ENCODE assay signal across 16 cellular contexts in the genomic region with DNA sequence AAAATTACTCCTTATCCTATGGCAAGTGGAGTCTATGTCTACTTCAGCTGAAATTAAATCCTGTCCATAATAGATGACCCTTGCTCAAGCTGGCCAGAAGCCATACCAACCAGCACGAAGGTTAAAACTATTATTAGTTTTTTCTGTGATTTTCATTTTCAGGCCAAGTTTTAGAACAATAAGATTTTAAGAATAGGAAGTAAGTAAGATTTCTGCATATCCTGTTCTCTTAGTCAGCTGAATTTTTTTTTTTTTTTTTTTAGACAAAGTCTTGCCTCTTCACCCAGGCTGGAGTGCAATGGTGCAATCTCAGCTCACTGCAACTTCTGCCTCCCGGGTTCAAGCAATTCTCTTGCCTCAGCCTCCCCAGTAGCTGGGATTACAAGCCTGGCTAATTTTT. TPM values are rescaled to one million over a fixed set of nuclear protein-coding genes. Genes with fewer than 3 reads are reported as not detected.
DNase-seq lines count a peak whose midpoint lies in the region; ATAC-seq and TF ChIP-seq lines count a peak whose summit lies in the region.
"Had no signal": no experiment of that assay in that cellular context is flagged by ENCODE, and none has a peak within 500 bp of the region (broad histone marks: within the 10 kb centered on the region; RNA-seq: fewer than 3 reads in every experiment).

No MANE protein-coding gene starts in this region.

- 39% methylated on average over 2 of the region's 2 CpGs for WGBS in right lobe of liver (ENCODE audit: insufficient coverage, low coverage, low lambda C conversion rate, missing lambda C conversion rate)

- TF ChIP-seq POLR2A in right lobe of liver (IDR thresholded peaks at IDR 0.05) = no peak

- no peaks in the 10 kb centered on the region for H3K27me3 ChIP-seq in right lobe of liver
- H3K27me3 ChIP-seq in upper lobe of right lung = peaks cover 5% of the 10 kb centered on the region

- no peaks in the 10 kb centered on the region for H3K9me3 ChIP-seq in right lobe of liver
- H3K9me3 ChIP-seq in upper lobe of right lung = no peaks in the 10 kb centered on the region

- no peak overlapping the region for H3K4me3 ChIP-seq in fibroblast of pulmonary artery (replicated peaks; ENCODE audit: low read depth, low read length)
- no peak overlapping the region for H3K4me3 ChIP-seq in right lobe of liver
- H3K4me3 ChIP-seq in upper lobe of right lung = no peak overlapping the region

- no peak for TF ChIP-seq CTCF in fibroblast of pulmonary artery (IDR thresholded peaks at IDR 0.05; ENCODE audit: low read length, missing control alignments)
- no peak for TF ChIP-seq CTCF in right lobe of liver (IDR thresholded peaks at IDR 0.05)
- no peak for TF ChIP-seq CTCF in upper lobe of right lung (IDR thresholded peaks at IDR 0.05)

- ATAC-seq in Right ventricle myocardium superior (ENCODE audit: poor library complexity) (peak; percentile 63), Right ventricle myocardium inferior (no peak), right lobe of liver (peak; percentile 69 to 77 (median 72)), upper lobe of right lung (peak; percentile 46), GM18870 (IDR thresholded peaks at IDR 0.05; ENCODE audit: unreplicated experiment) (no peak), GM19395 (IDR thresholded peaks at IDR 0.05; ENCODE audit: unreplicated experiment) (no peak)
- ATAC-seq: T-helper 17 cell had no signal

- H3K27ac ChIP-seq in right lobe of liver (no peak overlapping the region), upper lobe of right lung (peak overlapping the region; percentile 31)
- H3K27ac ChIP-seq: VCaP had no signal

- DNase-seq in Right ventricle myocardium superior = no peak
- no peak for DNase-seq in Right ventricle myocardium inferior (ENCODE audit: missing footprints)
- DNase-seq in fibroblast of pulmonary artery (ENCODE audit: low read depth) = peak; percentile 88
- peak in 2 of 3 donors; percentile 22 to 51 for DNase-seq in right lobe of liver
- DNase-seq in upper lobe of right lung = no peak
- DNase-seq in iPS-NIHi7 (ENCODE audit: extremely low spot score) = no peak
- DNase-seq: activated gamma-delta T cell, caudate nucleus, NCI-H187, NCI-H2227 treated with DMSO at 0.1 percent for 48 hours, NCI-H774, substantia nigra, T-helper 17 cell had no signal

- H3K4me1 ChIP-seq in right lobe of liver (peaks cover 0 to 7% (median 0%) of the 10 kb centered on the region in 4 donors), upper lobe of right lung (peaks cover 5% of the 10 kb centered on the region)

- H3K36me3 ChIP-seq in right lobe of liver (no peaks in the 10 kb centered on the region), upper lobe of right lung (no peaks in the 10 kb centered on the region)

- intact Hi-C loops in Right ventricle myocardium superior (cut with DNase I) = no loop called here
- intact Hi-C loops in Right ventricle myocardium inferior (cut with DNase I) = no loop called here
- intact Hi-C loops in right lobe of liver (cut with DNase I) = no loop called here
- intact Hi-C loops in upper lobe of right lung (cut with DNase I) = no loop called here

RNA-seq across cellular contexts. Expression of gene RBP7, which starts 6.1 kb away (rescaled TPM):
- total RNA-seq in Right ventricle myocardium superior = 30.2 TPM
- total RNA-seq in Right ventricle myocardium inferior = 39.3 TPM
- 1 to 10 TPM; 1.7 to 5.1 (median 3.0) TPM for total RNA-seq in right lobe of liver
- 8.7 TPM for total RNA-seq in upper lobe of right lung

RNA-seq across cellular contexts. Expression of gene UBE4B, which starts 41.8 kb away (rescaled TPM):
- 74.3 TPM for total RNA-seq in Right ventricle myocardium superior
- 66.4 TPM for total RNA-seq in Right ventricle myocardium inferior
- total RNA-seq in right lobe of liver = 10 to 100 TPM; 11.4 to 27.9 (median 22.6) TPM
- total RNA-seq in upper lobe of right lung = 36.2 TPM

RNA-seq across cellular contexts. Expression of gene NMNAT1, which starts 47.7 kb away (rescaled TPM):
- 22.9 TPM for total RNA-seq in Right ventricle myocardium superior
- 19.3 TPM for total RNA-seq in Right ventricle myocardium inferior
- 1 to 10 TPM; 5.3 to 8.8 (median 7.6) TPM for total RNA-seq in right lobe of liver
- total RNA-seq in upper lobe of right lung = 9.1 TPM

RNA-seq across cellular contexts. Expression of gene LZIC, which starts 47.8 kb away (rescaled TPM):
- 33.2 TPM for total RNA-seq in Right ventricle myocardium superior
- total RNA-seq in Right ventricle myocardium inferior = 41.8 TPM
- total RNA-seq in right lobe of liver = 10 to 100 TPM; 10.6 to 18.5 (median 15.9) TPM
- total RNA-seq in upper lobe of right lung = 29.1 TPM

Comparison
In these comparisons a context has a peak if more than half of its experiments do, and no peak if none do; other contexts are left out.
1. ATAC-seq: peak in Right ventricle myocardium superior (single experiment), right lobe of liver (4 of 4) and upper lobe of right lung (single experiment); none in Right ventricle myocardium inferior (single experiment), GM18870 (single experiment) and GM19395 (single experiment).
2. DNase-seq: peak in fibroblast of pulmonary artery (single experiment) and right lobe of liver (2 of 3); none in Right ventricle myocardium superior (single experiment), Right ventricle myocardium inferior (single experiment), upper lobe of right lung (single experiment) and iPS-NIHi7 (single experiment).